Comparison of ENCODE assay signal across 9 cellular contexts in genomic region chr9:6133346-6134063, GRCh38.
DNase-seq lines count a peak whose midpoint lies in the region; ATAC-seq, FAIRE-seq and TF ChIP-seq lines count a peak whose summit lies in the region.
"Had no signal": no experiment of that assay in that cellular context is flagged by ENCODE, and none has a peak within 500 bp of the region (broad histone marks: within the 10 kb centered on the region; RNA-seq: fewer than 3 reads in every experiment).

No MANE protein-coding gene starts in this region.

- intact Hi-C loops in cardiac septum (cut with DNase I): no loop called here

- ATAC-seq in GM21390 (IDR thresholded peaks at IDR 0.05; ENCODE audit: unreplicated experiment) (peak; percentile 83), HG03442 (IDR thresholded peaks at IDR 0.05; ENCODE audit: unreplicated experiment) (peak; percentile 82)
- ATAC-seq: K562 had no signal

- DNase-seq in GM12891 (ENCODE audit: insufficient read length, low spot score) (peak; percentile 29), islet precursor cell (no peak), cardiac septum (ENCODE audit: low spot score) (no peak), NCI-H1092 (lab: John Stamatoyannopoulos, UW) (no peak), NCI-H524 (lab: John Stamatoyannopoulos, UW) (no peak)
- DNase-seq in central memory CD4-positive, alpha-beta T cell: peak; percentile 2

- TF ChIP-seq POLR2A in GM12891 (IDR thresholded peaks at IDR 0.05; ENCODE audit: low read depth, low read length): no peak

- peak; percentile 69 for FAIRE-seq in GM12891 (lab: Jason Lieb, UNC)
- FAIRE-seq: K562 had no signal

TF ChIP-seq in GM12891, 5 proteins besides CTCF, POLR2A, EP300 and RAD21:
- no peak for TF ChIP-seq SPI1 (IDR thresholded peaks at IDR 0.05; ENCODE audit: low read depth, low read length)
- no peak for TF ChIP-seq POLR2AphosphoS5 (IDR thresholded peaks at IDR 0.05; ENCODE audit: low read depth, low read length)

Comparison
In these comparisons a context has a peak if more than half of its experiments do, and no peak if none do; other contexts are left out.
1. DNase-seq: peak in GM12891 (single experiment) and central memory CD4-positive, alpha-beta T cell (single experiment); none in islet precursor cell (single experiment), cardiac septum (single experiment), NCI-H1092 (single experiment) and NCI-H524 (0 of 2).